In genomic region chr2:73105511-73105971, GRCh38 we compare ENCODE assay signal across 11 cellular contexts.
"Had no signal": no experiment of that assay in that cellular context is flagged by ENCODE, and none has a peak within 500 bp of the region (broad histone marks: within the 10 kb centered on the region; RNA-seq: fewer than 3 reads in every experiment).

No MANE protein-coding gene starts in this region.

- H3K27me3 ChIP-seq: ascending aorta, gastrocnemius medialis, transverse colon had no signal

- H3K4me3 Mint-ChIP-seq: activated T-cell treated with anti-CD3 and anti-CD28 coated beads, Interleukin-2, amount 50 U/mL, for 72 hours; stimulated activated effector memory CD8-positive, alpha-beta T cell treated with anti-CD3 and anti-CD28 coated beads, Interleukin-12 subunit alpha, Interleukin-12 subunit beta, amount 100 ng/mL, for 72 hours had no signal

- H3K4me3 ChIP-seq: ascending aorta, gastrocnemius medialis, skin epidermis, transverse colon had no signal

- H3K9me3 ChIP-seq: ascending aorta, gastrocnemius medialis, transverse colon had no signal

- H3K36me3 ChIP-seq: ascending aorta, gastrocnemius medialis, transverse colon had no signal

- H3K27ac Mint-ChIP-seq: activated T-cell treated with anti-CD3 and anti-CD28 coated beads, Interleukin-2, amount 50 U/mL, for 72 hours; stimulated activated effector memory CD8-positive, alpha-beta T cell treated with anti-CD3 and anti-CD28 coated beads, Interleukin-12 subunit alpha, Interleukin-12 subunit beta, amount 100 ng/mL, for 72 hours had no signal

- H3K9me3 Mint-ChIP-seq: activated T-cell treated with anti-CD3 and anti-CD28 coated beads, Interleukin-2, amount 50 U/mL, for 72 hours; stimulated activated effector memory CD8-positive, alpha-beta T cell treated with anti-CD3 and anti-CD28 coated beads, Interleukin-12 subunit alpha, Interleukin-12 subunit beta, amount 100 ng/mL, for 72 hours had no signal

- ATAC-seq: activated CD4-positive, CD25-positive, alpha-beta regulatory T cell treated with anti-CD3 and anti-CD28 coated beads, Interleukin-2, amount 50 U/mL, for 24 hours; activated T-cell treated with anti-CD3 and anti-CD28 coated beads, Interleukin-2, amount 50 U/mL, for 72 hours; left ventricle myocardium superior; stimulated activated effector memory CD8-positive, alpha-beta T cell treated with anti-CD3 and anti-CD28 coated beads, Interleukin-12 subunit alpha, Interleukin-12 subunit beta, amount 100 ng/mL, for 72 hours had no signal

- DNase-seq: activated CD4-positive, alpha-beta T cell treated with anti-CD3 and anti-CD28 coated beads, Interleukin-2, amount 50 U/mL, for 48 hours; activated naive CD4-positive, alpha-beta T cell; activated T-cell treated with anti-CD3 and anti-CD28 coated beads, Interleukin-2, amount 50 U/mL, for 72 hours; gastrocnemius medialis; left ventricle myocardium superior; T-helper 2 cell; transverse colon had no signal

- H3K27ac ChIP-seq: ascending aorta, gastrocnemius medialis, transverse colon had no signal
